5 cellular contexts compared by ENCODE assay signal in the genomic region with DNA sequence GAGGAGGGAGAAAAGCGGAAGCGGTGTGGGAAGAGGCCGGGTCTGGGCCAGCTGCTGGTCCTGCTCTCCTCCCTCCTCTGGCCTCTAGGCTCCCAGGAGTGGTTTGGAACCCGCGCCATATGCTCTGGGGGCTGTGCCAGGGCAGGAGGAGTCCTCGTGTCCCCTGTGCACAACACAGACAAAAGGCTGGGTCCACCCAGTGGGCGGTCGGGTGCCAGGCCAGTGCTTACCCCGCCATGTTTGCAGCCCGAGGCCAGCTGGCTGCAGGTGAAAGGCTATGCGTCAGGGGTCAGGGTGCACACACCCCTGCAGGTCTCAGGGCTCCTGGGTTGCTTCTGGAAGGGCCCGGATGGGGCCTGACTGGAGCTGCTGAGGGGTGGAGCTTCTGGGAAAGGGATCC. TPM values are rescaled to one million over a fixed set of nuclear protein-coding genes. Genes with fewer than 3 reads are reported as not detected.
"Had no signal": no experiment of that assay in that cellular context is flagged by ENCODE, and none has a peak within 500 bp of the region (broad histone marks: within the 10 kb centered on the region; RNA-seq: fewer than 3 reads in every experiment).

No MANE protein-coding gene starts in this region.

RNA-seq across cellular contexts. Expression of a gene that starts 14.7 kb away (rescaled TPM):
- total RNA-seq: natural killer cell, osteoblast, progenitor cell of endocrine pancreas, right lobe of liver had no signal
- polyA plus RNA-seq: neural cell had no signal
